ENCODE assay signal across 13 cellular contexts in genomic region chr15:58854598-58854997, GRCh38.
"Had no signal": no experiment of that assay in that cellular context is flagged by ENCODE, and none has a peak within 500 bp of the region (broad histone marks: within the 10 kb centered on the region; RNA-seq: fewer than 3 reads in every experiment).

No MANE protein-coding gene starts in this region.

- H3K27ac Mint-ChIP-seq: activated naive CD8-positive, alpha-beta T cell treated with anti-CD3 and anti-CD28 coated beads for 36 hours; activated T-helper 1 cell treated with anti-CD3 and anti-CD28 coated beads, Interleukin-12 subunit alpha, Interleukin-12 subunit beta, Interleukin-2, Interleukin-4 antibody, amounts not matched to agents 30 ng/mL and 10 ng/mL and 1 ng/mL, durations not matched to agents 14 hours and 24 hours and 36 hours; stimulated activated memory B cell treated with anti-CD40 and anti-IgM and Interleukin-4, amounts not matched to agents 10 μg/mL and 1 μg/mL and 100 μg/mL, for 72 hours had no signal

- H3K9me3 ChIP-seq: transverse colon, vagina had no signal

- H3K9me3 Mint-ChIP-seq: activated naive CD8-positive, alpha-beta T cell treated with anti-CD3 and anti-CD28 coated beads for 36 hours; activated T-helper 1 cell treated with anti-CD3 and anti-CD28 coated beads, Interleukin-12 subunit alpha, Interleukin-12 subunit beta, Interleukin-2, Interleukin-4 antibody, amounts not matched to agents 30 ng/mL and 10 ng/mL and 1 ng/mL, durations not matched to agents 14 hours and 24 hours and 36 hours; stimulated activated memory B cell treated with anti-CD40 and anti-IgM and Interleukin-4, amounts not matched to agents 10 μg/mL and 1 μg/mL and 100 μg/mL, for 72 hours had no signal

- H3K27me3 Mint-ChIP-seq: activated naive CD8-positive, alpha-beta T cell treated with anti-CD3 and anti-CD28 coated beads for 36 hours; stimulated activated memory B cell treated with anti-CD40 and anti-IgM and Interleukin-4, amounts not matched to agents 10 μg/mL and 1 μg/mL and 100 μg/mL, for 72 hours had no signal

- H3K4me1 ChIP-seq: vagina had no signal

- H3K4me3 Mint-ChIP-seq: activated naive CD8-positive, alpha-beta T cell treated with anti-CD3 and anti-CD28 coated beads for 36 hours; activated T-helper 1 cell treated with anti-CD3 and anti-CD28 coated beads, Interleukin-12 subunit alpha, Interleukin-12 subunit beta, Interleukin-2, Interleukin-4 antibody, amounts not matched to agents 30 ng/mL and 10 ng/mL and 1 ng/mL, durations not matched to agents 14 hours and 24 hours and 36 hours; stimulated activated memory B cell treated with anti-CD40 and anti-IgM and Interleukin-4, amounts not matched to agents 10 μg/mL and 1 μg/mL and 100 μg/mL, for 72 hours had no signal

- DNase-seq: activated CD4-positive, alpha-beta T cell treated with anti-CD3 and anti-CD28 coated beads, Interleukin-2, amount 50 U/mL, for 1 hour; activated CD8-positive, alpha-beta memory T cell treated with anti-CD3 and anti-CD28 coated beads for 24 hours; activated naive CD8-positive, alpha-beta T cell treated with anti-CD3 and anti-CD28 coated beads for 36 hours; amygdala; glutamatergic neuron; hypothalamus; kidney glomerular epithelial cell; mesenchymal stem cell; stimulated activated CD4-positive, alpha-beta T cell treated with anti-CD3 and anti-CD28 coated beads, Interleukin-2, amount 100 ng/mL, for 48 hours; transverse colon had no signal

- H3K27ac ChIP-seq: transverse colon, vagina had no signal

- ATAC-seq: stimulated activated memory B cell treated with anti-CD40 and anti-IgM and Interleukin-4, amounts not matched to agents 10 μg/mL and 1 μg/mL and 100 μg/mL, for 72 hours had no signal

- H3K27me3 ChIP-seq: transverse colon, vagina had no signal

- H3K4me3 ChIP-seq: transverse colon, vagina had no signal

- H3K4me1 Mint-ChIP-seq: activated naive CD8-positive, alpha-beta T cell treated with anti-CD3 and anti-CD28 coated beads for 36 hours; stimulated activated memory B cell treated with anti-CD40 and anti-IgM and Interleukin-4, amounts not matched to agents 10 μg/mL and 1 μg/mL and 100 μg/mL, for 72 hours had no signal
